9 cellular contexts compared by ENCODE assay signal in genomic region chr14:64303471-64303917, GRCh38. TPM values are rescaled to one million over a fixed set of nuclear protein-coding genes. Genes with fewer than 3 reads are reported as not detected.
DNase-seq lines count a peak whose midpoint lies in the region; ATAC-seq and TF ChIP-seq lines count a peak whose summit lies in the region.
"Had no signal": no experiment of that assay in that cellular context is flagged by ENCODE, and none has a peak within 500 bp of the region (broad histone marks: within the 10 kb centered on the region; RNA-seq: fewer than 3 reads in every experiment).

No MANE protein-coding gene starts in this region.

- H3K4me3 Mint-ChIP-seq in stimulated activated effector memory CD8-positive, alpha-beta T cell treated with anti-CD3 and anti-CD28 coated beads, Interleukin-12 subunit alpha, Interleukin-12 subunit beta, amount 100 ng/mL, for 72 hours: no peak overlapping the region
- H3K4me3 Mint-ChIP-seq: natural killer cell treated with Interleukin-12 subunit alpha and Interleukin-12 subunit beta and Interleukin-15 and Interleukin-18, amount 100 ng/mL, for 72 hours had no signal

- DNase-seq in COR-L47 (lab: John Stamatoyannopoulos, UW) (peak; percentile 55), HCT116 (ENCODE audit: low read depth, low spot score) (peak; percentile 74), NCI-H345 (lab: John Stamatoyannopoulos, UW) (peak; percentile 63), amniotic stem cell (lab: John Stamatoyannopoulos, UW) (peak; percentile 17), hepatic stellate cell (ENCODE audit: low spot score) (peak; percentile 64)
- peak in 1 of 2 donors; percentile 48 for DNase-seq in stimulated activated effector memory CD8-positive, alpha-beta T cell treated with anti-CD3 and anti-CD28 coated beads, Interleukin-12 subunit alpha, Interleukin-12 subunit beta, amount 100 ng/mL, for 72 hours (ENCODE audit: low spot score in 2 of 2)
- no peak for DNase-seq in stimulated activated CD4-positive, alpha-beta T cell treated with anti-CD3 and anti-CD28 coated beads, Interleukin-15, amount 100 ng/mL, for 24 hours

- TF ChIP-seq RAD21 in HCT116 (IDR thresholded peaks at IDR 0.05; ENCODE audit: low read depth): peak; percentile 92

- peak; percentile 71 to 91 (median 86) for TF ChIP-seq CTCF in HCT116 (IDR thresholded peaks at IDR 0.05 in 2 of 3, conservative IDR thresholded peaks at IDR 0.05 in 1 of 3; ENCODE audit: borderline replicate concordance in 1 of 3, insufficient read depth in 1 of 3, low read depth in 2 of 3, low read length in 2 of 3)

- no peaks in the 10 kb centered on the region for H3K9me2 ChIP-seq in HCT116 (ENCODE audit: insufficient read depth)

- no peak overlapping the region for H3K9ac ChIP-seq in HCT116 (ENCODE audit: low read length)

- CTCF ChIA-PET in HCT116 (lab: Charles Lee): interaction anchor here (0.6 to 3.6 kb wide), 21 partner anchors 8 to 995 kb away, joined by 3 to 29 read pairs (median 5); no protein-coding TSS in a partner anchor

- no peaks in the 10 kb centered on the region for H3K27me3 ChIP-seq in HCT116 (ENCODE audit: insufficient read depth, low read length)

- BruUV-seq in HCT116 (replicated peaks; lab: Mats Ljungman, UMichigan): no TSS peak

- peak; percentile 95 for ATAC-seq in HCT116
- ATAC-seq in stimulated activated effector memory CD8-positive, alpha-beta T cell treated with anti-CD3 and anti-CD28 coated beads, Interleukin-12 subunit alpha, Interleukin-12 subunit beta, amount 100 ng/mL, for 72 hours: peak; percentile 60
- no peak for ATAC-seq in GM18873 (IDR thresholded peaks at IDR 0.05; ENCODE audit: low FRiP score, unreplicated experiment)

- POLR2A ChIA-PET in HCT116 (lab: Charles Lee): no interaction called here

- H3K27ac ChIP-seq in HCT116 (ENCODE audit: low read depth, low read length): no peak overlapping the region

- peak overlapping the region; percentile 67 for H2AFZ ChIP-seq in HCT116 (ENCODE audit: low read depth, low read length, poor library complexity, severe bottlenecking)

- RAD21 ChIA-PET in HCT116 (lab: Charles Lee; ENCODE audit: low non-redundant PET in 1 of 2, low total read pairs in 2 of 2, uncharacterized antibody in 2 of 2, unreplicated experiment in 2 of 2): interaction anchor here (0.6 to 1.2 kb wide), 5 partner anchors 34 to 593 kb away, joined by 3 to 5 read pairs (median 3); no protein-coding TSS in a partner anchor

- H4K20me1 ChIP-seq in HCT116 (ENCODE audit: insufficient read depth): no peaks in the 10 kb centered on the region

- no peaks in the 10 kb centered on the region for H3K4me1 Mint-ChIP-seq in stimulated activated effector memory CD8-positive, alpha-beta T cell treated with anti-CD3 and anti-CD28 coated beads, Interleukin-12 subunit alpha, Interleukin-12 subunit beta, amount 100 ng/mL, for 72 hours

- no peaks in the 10 kb centered on the region for H3K79me2 ChIP-seq in HCT116 (ENCODE audit: insufficient read depth, low read length)

- H3K9me3 Mint-ChIP-seq in stimulated activated effector memory CD8-positive, alpha-beta T cell treated with anti-CD3 and anti-CD28 coated beads, Interleukin-12 subunit alpha, Interleukin-12 subunit beta, amount 100 ng/mL, for 72 hours: no peaks in the 10 kb centered on the region
- H3K9me3 Mint-ChIP-seq: natural killer cell treated with Interleukin-12 subunit alpha and Interleukin-12 subunit beta and Interleukin-15 and Interleukin-18, amount 100 ng/mL, for 72 hours had no signal

- no peaks in the 10 kb centered on the region for H3K36me3 ChIP-seq in HCT116 (ENCODE audit: control insufficient read depth in 1 of 2, insufficient read depth in 2 of 2, low read length in 2 of 2)

- H3K36me3 Mint-ChIP-seq in stimulated activated effector memory CD8-positive, alpha-beta T cell treated with anti-CD3 and anti-CD28 coated beads, Interleukin-12 subunit alpha, Interleukin-12 subunit beta, amount 100 ng/mL, for 72 hours: no peaks in the 10 kb centered on the region
- H3K36me3 Mint-ChIP-seq: natural killer cell treated with Interleukin-12 subunit alpha and Interleukin-12 subunit beta and Interleukin-15 and Interleukin-18, amount 100 ng/mL, for 72 hours had no signal

- H3K4me2 ChIP-seq in HCT116 (ENCODE audit: low read length): peak overlapping the region; percentile 4; the same call in 1 of the 2 replicates

- H3K4me1 ChIP-seq in HCT116 (ENCODE audit: control insufficient read depth in 1 of 2, insufficient read depth in 2 of 2, low read length in 2 of 2): no peaks in the 10 kb centered on the region

- intact Hi-C loops in HCT116 (cut with micrococcal nuclease): loop anchor here (1.0 to 10.0 kb wide), 3 partner anchors 293 to 915 kb away; partner anchors contain the start of gene WDR89

- no peak overlapping the region for H3K4me3 ChIP-seq in HCT116 (replicated peaks in 1 of 2; ENCODE audit: low read depth in 1 of 2, low read length in 2 of 2)

- no peak for TF ChIP-seq POLR2A in HCT116 (IDR thresholded peaks at IDR 0.05; ENCODE audit: borderline replicate concordance, extremely low read depth, insufficient read depth, insufficient read length)

- no peaks in the 10 kb centered on the region for H3K9me3 ChIP-seq in HCT116 (ENCODE audit: control insufficient read depth in 1 of 2, insufficient read depth in 1 of 2, low read depth in 1 of 2, low read length in 2 of 2)

- H3K27ac Mint-ChIP-seq in stimulated activated effector memory CD8-positive, alpha-beta T cell treated with anti-CD3 and anti-CD28 coated beads, Interleukin-12 subunit alpha, Interleukin-12 subunit beta, amount 100 ng/mL, for 72 hours: no peak overlapping the region
- H3K27ac Mint-ChIP-seq: natural killer cell treated with Interleukin-12 subunit alpha and Interleukin-12 subunit beta and Interleukin-15 and Interleukin-18, amount 100 ng/mL, for 72 hours had no signal

TF ChIP-seq in HCT116, 20 proteins besides CTCF, POLR2A, EP300 and RAD21 (continues in another document):
- no peak for TF ChIP-seq ZBTB33 (IDR thresholded peaks at IDR 0.05; ENCODE audit: extremely low read depth, insufficient replicate concordance, low read length)
- TF ChIP-seq, protein P1, sequence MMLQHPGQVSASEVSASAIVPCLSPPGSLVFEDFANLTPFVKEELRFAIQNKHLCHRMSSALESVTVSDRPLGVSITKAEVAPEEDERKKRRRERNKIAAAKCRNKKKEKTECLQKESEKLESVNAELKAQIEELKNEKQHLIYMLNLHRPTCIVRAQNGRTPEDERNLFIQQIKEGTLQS (IDR thresholded peaks at IDR 0.05): no peak
- TF ChIP-seq MAX (IDR thresholded peaks at IDR 0.05): no peak
- TF ChIP-seq FOSL1 (IDR thresholded peaks at IDR 0.05; ENCODE audit: low read depth): no peak
- no peak for TF ChIP-seq TCF7L2 (IDR thresholded peaks at IDR 0.05; ENCODE audit: borderline replicate concordance, extremely low read depth, insufficient read depth, insufficient read length)
- no peak for TF ChIP-seq ZFX (IDR thresholded peaks at IDR 0.05)
- TF ChIP-seq REST (IDR thresholded peaks at IDR 0.05; ENCODE audit: low read depth): no peak
- TF ChIP-seq CEBPB (IDR thresholded peaks at IDR 0.05; ENCODE audit: low read depth): no peak
- no peak for TF ChIP-seq EZH2 (IDR thresholded peaks at IDR 0.05)
- TF ChIP-seq SP1 (IDR thresholded peaks at IDR 0.05; ENCODE audit: low read depth): no peak
- TF ChIP-seq JUND (IDR thresholded peaks at IDR 0.05): no peak
- no peak for TF ChIP-seq YY1 (IDR thresholded peaks at IDR 0.05; ENCODE audit: extremely low read depth, insufficient replicate concordance, low read depth, low read length)
- no peak for TF ChIP-seq SRF (IDR thresholded peaks at IDR 0.05; ENCODE audit: low read depth)
- TF ChIP-seq CBX3 (IDR thresholded peaks at IDR 0.05; ENCODE audit: low read depth): no peak

RNA-seq across cellular contexts. Expression of gene ESR2, which starts 9.3 kb away (rescaled TPM):
- total RNA-seq in HCT116 (2021; ENCODE audit: unreplicated experiment): 0.32 TPM
- polyA plus RNA-seq in HCT116 (2012): 0.12 and 0.16 TPM in 2 replicates
